Comparison of ENCODE assay signal across 22 cellular contexts in genomic region chr2:52498062-52498750, GRCh38.
"Had no signal": no experiment of that assay in that cellular context is flagged by ENCODE, and none has a peak within 500 bp of the region (broad histone marks: within the 10 kb centered on the region; RNA-seq: fewer than 3 reads in every experiment).

No MANE protein-coding gene starts in this region.

- H3K79me2 ChIP-seq: hepatocyte had no signal

- DNase-seq: effector CD4-positive, alpha-beta T cell; endodermal cell; foreskin melanocyte; head of caudate nucleus; kidney; left cardiac atrium; left ventricle myocardium inferior; mesenchymal stem cell; midbrain; naive B cell; occipital lobe; right cardiac atrium; small intestine; stimulated activated CD4-positive, alpha-beta T cell treated with anti-CD3 and anti-CD28 coated beads, Interleukin-12 subunit alpha, Interleukin-12 subunit beta, amount 100 ng/mL, for 4 hours; stimulated activated naive CD8-positive, alpha-beta T cell treated with anti-CD3 and anti-CD28 coated beads, Interleukin-15, Interleukin-2, amounts not matched to agents 100 U/mL and 50 U/mL, for 24 hours; thyroid gland had no signal

- ATAC-seq: left cardiac atrium; pancreas; right cardiac atrium; stimulated activated naive CD8-positive, alpha-beta T cell treated with anti-CD3 and anti-CD28 coated beads, Interleukin-15, Interleukin-2, amounts not matched to agents 100 U/mL and 50 U/mL, for 24 hours had no signal

- H3K4me2 ChIP-seq: hepatocyte had no signal

- FAIRE-seq: endothelial cell of umbilical vein, kidney, pancreas, small intestine, urothelium cell line had no signal

- H3K36me3 ChIP-seq: left ventricle myocardium inferior, pancreas, suprapubic skin, thyroid gland had no signal

- H2AFZ ChIP-seq: hepatocyte had no signal

- H3K27me3 ChIP-seq: hepatocyte, pancreas, suprapubic skin, thyroid gland had no signal

- H3K27ac ChIP-seq: hepatocyte, left ventricle myocardium inferior, pancreas, suprapubic skin, thyroid gland had no signal

- H3K9me3 ChIP-seq: pancreas, suprapubic skin, thyroid gland had no signal

- H3K4me3 ChIP-seq: hepatocyte, left ventricle myocardium inferior, lung, pancreas, suprapubic skin, thyroid gland had no signal

- H3K4me1 ChIP-seq: suprapubic skin, thyroid gland had no signal
